In the genomic region with DNA sequence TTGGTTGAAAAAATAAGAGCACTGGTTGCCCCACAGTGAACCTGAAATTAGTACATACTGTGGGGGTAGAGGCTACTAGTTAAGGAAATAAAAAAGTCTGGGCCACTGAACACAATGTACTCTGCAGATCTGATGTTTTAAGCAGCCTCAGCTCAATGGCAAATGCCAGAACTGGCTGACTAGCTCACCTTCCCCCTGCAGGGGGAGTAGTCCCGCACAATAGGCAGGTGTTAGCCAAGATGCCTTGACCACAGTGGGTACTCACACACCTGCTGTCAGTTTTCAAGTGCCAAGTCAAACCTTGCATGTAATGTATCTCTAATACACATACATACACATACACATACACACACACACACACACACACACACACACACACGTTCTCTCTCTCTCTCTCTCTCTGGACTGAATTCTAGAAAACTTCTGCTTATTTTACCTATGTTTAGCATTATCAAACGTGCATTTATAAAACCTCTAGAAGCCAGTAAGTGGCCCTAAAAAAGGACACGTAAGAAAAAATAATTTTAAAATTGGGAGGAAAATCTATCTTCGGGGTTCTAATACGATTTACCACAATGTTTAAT, we compare ENCODE assay signal across 8 cellular contexts. TPM values are rescaled to one million over a fixed set of nuclear protein-coding genes. Genes with fewer than 3 reads are reported as not detected.
DNase-seq lines count a peak whose midpoint lies in the region; ATAC-seq, FAIRE-seq and TF ChIP-seq lines count a peak whose summit lies in the region.

No MANE protein-coding gene starts in this region.

- intact Hi-C loops in A673 (cut with micrococcal nuclease; ENCODE audit: unreplicated experiment): loop anchor here (5.0 kb wide), 1 partner anchor 143 kb away; no protein-coding TSS in a partner anchor
- intact Hi-C loops in K562 (cut with micrococcal nuclease): loop anchor here (1.0 to 10.0 kb wide), 3 partner anchors 145 to 425 kb away; no protein-coding TSS in a partner anchor

- H3K4me3 ChIP-seq in A673 (ENCODE audit: low read depth, low read length, poor library complexity, severe bottlenecking) (no peak overlapping the region), OCI-LY3 (ENCODE audit: low read length) (no peak overlapping the region), K562 (no peak overlapping the region), mesendoderm (ENCODE audit: low read length) (no peak overlapping the region)

- POLR2A ChIA-PET in A673 (lab: Charles Lee; ENCODE audit: low non-redundant PET) (no interaction called here), K562 (lab: Yijun Ruan, JAX) (interaction anchor here (0.7 to 2.0 kb wide), 4 partner anchors 10 to 1049 kb away, joined by 3 to 5 read pairs (median 3); no protein-coding TSS in a partner anchor)

- no peak overlapping the region for H4K5ac ChIP-seq in mesendoderm (ENCODE audit: low read length)

- H3K79me1 ChIP-seq in mesendoderm (ENCODE audit: low read length): no peaks in the 10 kb centered on the region

- in situ Hi-C loops in GM13976 (cut with MboI; ENCODE audit: low sequenced_read_pairs, unreplicated experiment): loop anchor here (10.0 kb wide), 1 partner anchor 145 kb away; no protein-coding TSS in a partner anchor
- in situ Hi-C loops in K562 (cut with MboI): no loop called here

- TF ChIP-seq CTCF in A673 (conservative IDR thresholded peaks at IDR 0.05; ENCODE audit: low read depth, low read length): peak; percentile 52
- TF ChIP-seq CTCF in GM13976 (IDR thresholded peaks at IDR 0.05; ENCODE audit: borderline replicate concordance, control extremely low read depth, extremely low read depth, insufficient read depth, missing control alignments): peak; percentile 79
- TF ChIP-seq CTCF in OCI-LY3 (IDR thresholded peaks at IDR 0.05; ENCODE audit: low read depth, low read length): peak; percentile 61
- peak; percentile 69 to 75 (median 75) for TF ChIP-seq CTCF in K562 (IDR thresholded peaks at IDR 0.05 in 2 of 3, conservative IDR thresholded peaks at IDR 0.05 in 1 of 3; ENCODE audit: insufficient read depth in 2 of 3, low read depth in 1 of 3, low read length in 3 of 3)

- CTCF ChIA-PET in A673 (lab: Charles Lee): interaction anchor here (0.5 to 1.1 kb wide), 4 partner anchors 145 to 425 kb away, joined by 3 to 6 read pairs (median 3); no protein-coding TSS in a partner anchor
- CTCF ChIA-PET in K562 (lab: Yijun Ruan, JAX; ENCODE audit: low intra/inter-chr PET ratio): interaction anchor here (1.0 to 1.8 kb wide), 2 partner anchors 144 to 240 kb away, joined by 5 to 17 read pairs; no protein-coding TSS in a partner anchor

- H3K36me3 ChIP-seq in A673 (ENCODE audit: insufficient read depth, low read length, poor library complexity, severe bottlenecking): no peaks in the 10 kb centered on the region
- H3K36me3 ChIP-seq in OCI-LY3 (replicated peaks; ENCODE audit: low read depth, low read length): no peaks in the 10 kb centered on the region
- no peaks in the 10 kb centered on the region for H3K36me3 ChIP-seq in K562 (ENCODE audit: control insufficient read depth, insufficient read depth, low read length)
- H3K36me3 ChIP-seq in mesendoderm (ENCODE audit: control insufficient read depth, insufficient read depth, low read length): no peaks in the 10 kb centered on the region

- H3K23ac ChIP-seq in mesendoderm (ENCODE audit: low read length): no peak overlapping the region

- BruUV-seq in A673 (replicated peaks; lab: Mats Ljungman, UMichigan): no TSS peak
- BruUV-seq in K562 (replicated peaks; lab: Mats Ljungman, UMichigan): no TSS peak

- H3K18ac ChIP-seq in mesendoderm (ENCODE audit: low read length): no peak overlapping the region

- H3K9me3 ChIP-seq in A673 (ENCODE audit: low read depth, low read length, poor library complexity, severe bottlenecking) (no peaks in the 10 kb centered on the region), OCI-LY3 (ENCODE audit: insufficient read depth, low read length) (no peaks in the 10 kb centered on the region), K562 (replicated peaks; ENCODE audit: control insufficient read depth, insufficient read depth, low read depth, low read length) (no peaks in the 10 kb centered on the region)

- no peak overlapping the region for H3K27ac ChIP-seq in A673 (ENCODE audit: low read depth, low read length, poor library complexity, severe bottlenecking)
- H3K27ac ChIP-seq in OCI-LY3 (ENCODE audit: low read length): no peak overlapping the region
- H3K27ac ChIP-seq in K562 (ENCODE audit: extremely low read depth, low read depth, low read length): no peak overlapping the region
- no peak overlapping the region for H3K27ac ChIP-seq in mesendoderm (ENCODE audit: low read depth, low read length)

- DNase-seq in A673 (ENCODE audit: low spot score) (peak; percentile 14), GM13976 (ENCODE audit: low spot score) (peak; percentile 40), K562 (ENCODE audit: extremely low read depth in 1 of 4, low spot score in 3 of 4) (peak in 3 of 4 experiments; percentile 39 to 62 (median 49)), mesendoderm (peak; percentile 76), globus pallidus (ENCODE audit: low spot score) (no peak)
- DNase-seq in activated effector memory CD4-positive, alpha-beta T cell treated with anti-CD3 and anti-CD28 coated beads, Interleukin-2, amount 50 U/mL, for 16 hours: no peak

- H3K79me2 ChIP-seq in OCI-LY3 (ENCODE audit: low read length): no peaks in the 10 kb centered on the region
- no peaks in the 10 kb centered on the region for H3K79me2 ChIP-seq in K562 (ENCODE audit: control insufficient read depth, insufficient read depth, low read length)
- no peaks in the 10 kb centered on the region for H3K79me2 ChIP-seq in mesendoderm (ENCODE audit: control insufficient read depth, insufficient read depth, low read length)

- no peak overlapping the region for H3K56ac ChIP-seq in mesendoderm (ENCODE audit: low read length)

- H2BK120ac ChIP-seq in mesendoderm (ENCODE audit: low read depth, low read length): no peak overlapping the region

- H2BK5ac ChIP-seq in mesendoderm (ENCODE audit: low read length): no peak overlapping the region

- no peaks in the 10 kb centered on the region for H3K9me1 ChIP-seq in K562 (ENCODE audit: control insufficient read depth, insufficient read depth, low read length)

- peak; percentile 91 for FAIRE-seq in K562 (lab: Jason Lieb, UNC)

- H3K4ac ChIP-seq in mesendoderm (ENCODE audit: low read depth, low read length): no peak overlapping the region

- H3K27me3 ChIP-seq in A673 (replicated peaks; ENCODE audit: insufficient read depth, low read depth, low read length, poor library complexity) (no peaks in the 10 kb centered on the region), OCI-LY3 (ENCODE audit: low read depth, low read length) (no peaks in the 10 kb centered on the region), K562 (ENCODE audit: control insufficient read depth in 2 of 2, insufficient read depth in 2 of 2, low read length in 2 of 2) (no peaks in the 10 kb centered on the region; a peak in 2 of 5 replicates), mesendoderm (ENCODE audit: insufficient read depth, low read length, poor library complexity) (no peaks in the 10 kb centered on the region)

- TF ChIP-seq RAD21 in K562 (CRISPR knock-in tag; conservative IDR thresholded peaks at IDR 0.05 in 1 of 2, IDR thresholded peaks at IDR 0.05 in 1 of 2): peak; percentile 35 to 74; a peak in 3 of 4 replicates

- 3% methylated on average over 6 of the region's 6 CpGs for WGBS in K562 (ENCODE audit: insufficient coverage, low coverage, missing lambda C conversion rate)
- WGBS in mesendoderm (ENCODE audit: extremely low coverage, insufficient coverage, low lambda C conversion rate): no CpG with 5 or more reads among the region's 6 CpGs

- H3K4me1 ChIP-seq in A673 (ENCODE audit: insufficient read depth, low read length, poor library complexity, severe bottlenecking): peaks cover 6% of the 10 kb centered on the region
- H3K4me1 ChIP-seq in OCI-LY3 (ENCODE audit: low read length): no peaks in the 10 kb centered on the region
- no peaks in the 10 kb centered on the region for H3K4me1 ChIP-seq in K562 (replicated peaks in 1 of 2; ENCODE audit: control insufficient read depth in 2 of 2, insufficient read depth in 2 of 2, low read length in 2 of 2)
- H3K4me1 ChIP-seq in mesendoderm (ENCODE audit: control insufficient read depth, low read depth, low read length): no peaks in the 10 kb centered on the region

- peak; percentile 92 for ATAC-seq in HG03280 (IDR thresholded peaks at IDR 0.05; ENCODE audit: unreplicated experiment)
- ATAC-seq in K562: peak; percentile 96

- TF ChIP-seq POLR2A in K562 (conservative IDR thresholded peaks at IDR 0.05): no peak

- no peak overlapping the region for H4K8ac ChIP-seq in mesendoderm (ENCODE audit: low read depth, low read length)

- H2AFZ ChIP-seq in OCI-LY3 (ENCODE audit: low read depth, low read length) (no peak overlapping the region), K562 (ENCODE audit: low read depth, low read length) (no peak overlapping the region)

- TF ChIP-seq EP300 in K562 (IDR thresholded peaks at IDR 0.05; ENCODE audit: low read length): no peak

- H4K20me1 ChIP-seq in OCI-LY3 (ENCODE audit: insufficient read depth, low read length): no peaks in the 10 kb centered on the region
- no peaks in the 10 kb centered on the region; the same call in 1 of the 2 replicates for H4K20me1 ChIP-seq in K562 (replicated peaks; ENCODE audit: control insufficient read depth, insufficient read depth, low read length)

- H3K9ac ChIP-seq in OCI-LY3 (ENCODE audit: low read length): no peak overlapping the region
- no peak overlapping the region for H3K9ac ChIP-seq in K562 (ENCODE audit: insufficient read depth in 1 of 2, low read depth in 2 of 2, low read length in 2 of 2)
- no peak overlapping the region for H3K9ac ChIP-seq in mesendoderm (ENCODE audit: low read length)

- H2AK5ac ChIP-seq in mesendoderm (ENCODE audit: low read length): no peak overlapping the region

- H2BK15ac ChIP-seq in mesendoderm (replicated peaks; ENCODE audit: low read depth): no peak overlapping the region

- H3K4me2 ChIP-seq in OCI-LY3 (ENCODE audit: low read length) (no peak overlapping the region), K562 (ENCODE audit: insufficient read depth, low read length) (no peak overlapping the region), mesendoderm (ENCODE audit: low read length) (no peak overlapping the region)

RNA-seq across cellular contexts. Expression of a gene that starts 36.1 kb away (rescaled TPM):
- total RNA-seq in A673 (2021): 13.8 and 15.2 TPM in 2 replicates
- total RNA-seq in K562 (2011; cell fraction: chromatin; rRNA removed; ENCODE audit: low replicate concordance): 23.2 and 32.8 TPM in 2 replicates
- total RNA-seq in K562 (2011; cell fraction: nucleolus; rRNA removed): 10.0 and 15.4 TPM in 2 replicates
- total RNA-seq in K562 (2011; cell fraction: nucleoplasm; rRNA removed): 20.7 and 25.2 TPM in 2 replicates
- 10.1 and 13.4 TPM in 2 replicates for total RNA-seq in K562 (2014; rRNA removed)
- 12.4 and 14.3 TPM in 2 replicates for total RNA-seq in K562 (2014; rRNA removed; fragmentation: Illumina TruSeq; extraction: Trizol)
- total RNA-seq in K562 (2015; rRNA removed; fragmentation: Illumina TruSeq; extraction: Trizol): 11.6 and 14.3 TPM in 2 replicates
- 19.3 and 19.9 TPM in 2 replicates for total RNA-seq in K562 (2021)
- 8.6 and 13.5 TPM in 2 replicates for polyA plus RNA-seq in K562 (2011; rRNA removed)
- 8.5 and 9.4 TPM in 2 replicates for polyA plus RNA-seq in K562 (2011; cell fraction: cytosol; rRNA removed)
- polyA plus RNA-seq in K562 (2011; cell fraction: nucleus; rRNA removed): 5.7 and 6.0 TPM in 2 replicates
- 15.9 and 17.4 TPM in 2 replicates for polyA plus RNA-seq in K562 (2012)
- polyA plus RNA-seq in K562 (2014; fragmentation: Illumina TruSeq; extraction: Trizol): 25.3 and 31.8 TPM in 2 replicates
- under 1 TPM; 0.48 to 0.69 TPM for polyA plus RNA-seq in K562 (2014; fragmentation: Nextera tagmentation; extraction: Ambion mirVana)
- 18.3 and 23.7 TPM in 2 replicates for polyA plus RNA-seq in K562 (2014; rRNA removed)
- polyA minus RNA-seq in K562 (2011; rRNA and poly(A)+ RNA removed): 10.6 and 14.1 TPM in 2 replicates
- polyA minus RNA-seq in K562 (2011; cell fraction: cytosol; rRNA and poly(A)+ RNA removed): 5.7 and 9.4 TPM in 2 replicates
- polyA minus RNA-seq in K562 (2011; cell fraction: nucleus; rRNA and poly(A)+ RNA removed): 10.6 and 14.6 TPM in 2 replicates
- polyA plus RNA-seq in mesendoderm (2013, experiment 1 of 2): 33.6 TPM
- 34.9 TPM for polyA plus RNA-seq in mesendoderm (2013, experiment 2 of 2)

Comparison
In these comparisons a context has a peak if more than half of its experiments do, and no peak if none do; other contexts are left out.
1. DNase-seq: peak in A673 (single experiment), GM13976 (single experiment), K562 (3 of 4) and mesendoderm (single experiment); none in activated effector memory CD4-positive, alpha-beta T cell treated with anti-CD3 and anti-CD28 coated beads, Interleukin-2, amount 50 U/mL, for 16 hours (single experiment) and globus pallidus (single experiment).
2. Peak in every context shown above with its lines, with median percentiles within 50 percentile points of each other: CTCF ChIP-seq.